ENCODE assay signal across 1 cellular context in the genomic region with DNA sequence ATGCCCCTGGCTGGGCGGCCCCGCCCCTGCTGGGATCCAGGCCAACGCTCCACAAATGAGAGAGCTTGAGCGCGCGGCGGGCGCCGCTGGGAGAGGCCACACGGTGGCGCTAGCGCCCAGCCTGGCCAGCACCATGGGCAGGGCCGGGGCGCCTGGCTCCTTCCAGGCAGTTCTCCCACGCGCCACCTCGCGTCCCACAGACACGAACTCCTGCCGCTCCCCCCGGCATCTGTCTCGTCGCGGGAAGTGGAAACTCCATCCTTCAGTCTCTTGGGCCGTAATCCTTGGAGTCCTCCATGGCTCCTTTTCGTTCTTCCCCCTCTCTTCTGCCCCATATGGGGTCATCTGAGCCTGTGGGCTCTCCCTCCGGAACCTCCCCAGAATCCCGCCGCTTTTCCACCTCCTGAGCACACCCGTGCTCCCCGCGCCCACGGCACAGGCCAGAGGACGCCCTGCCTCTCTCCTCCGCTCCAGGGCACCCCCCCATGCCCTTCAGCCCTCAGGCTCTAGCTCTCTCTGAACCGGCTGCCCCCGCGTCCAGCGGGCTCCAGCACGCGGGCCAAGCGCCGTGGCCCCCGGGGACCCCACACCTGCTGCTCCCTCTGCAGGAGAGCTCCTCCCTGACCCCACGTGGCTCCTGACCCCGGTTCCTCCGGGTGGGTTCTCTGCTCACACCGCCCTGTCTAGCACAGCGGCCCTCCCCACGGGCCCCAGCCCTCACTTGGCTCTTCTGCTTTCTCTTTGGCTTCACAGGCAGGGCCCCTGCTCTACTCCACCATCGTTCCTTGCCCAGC.
TF ChIP-seq lines count a peak whose summit lies in the region.

No MANE protein-coding gene starts in this region.

TF ChIP-seq in HEK293, 187 proteins besides CTCF, POLR2A, EP300 and RAD21 (continued from another document):
- TF ChIP-seq, protein P1, sequence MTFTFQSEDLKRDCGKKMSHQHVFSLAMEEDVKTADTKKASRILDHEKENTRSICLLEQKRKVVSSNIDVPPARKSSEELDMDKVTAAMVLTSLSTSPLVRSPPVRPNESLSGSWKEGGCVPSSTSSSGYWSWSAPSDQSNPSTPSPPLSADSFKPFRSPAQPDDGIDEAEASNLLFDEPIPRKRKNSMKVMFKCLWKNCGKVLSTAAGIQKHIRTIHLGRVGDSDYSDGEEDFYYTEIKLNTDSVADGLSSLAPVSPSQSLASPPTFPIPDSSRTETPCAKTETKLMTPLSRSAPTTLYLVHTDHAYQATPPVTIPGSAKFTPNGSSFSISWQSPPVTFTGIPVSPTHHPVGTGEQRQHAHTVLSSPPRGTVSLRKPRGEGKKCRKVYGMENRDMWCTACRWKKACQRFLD (tag by site-specific recombination; IDR thresholded peaks at IDR 0.05): no peak
- TF ChIP-seq, protein P2, sequence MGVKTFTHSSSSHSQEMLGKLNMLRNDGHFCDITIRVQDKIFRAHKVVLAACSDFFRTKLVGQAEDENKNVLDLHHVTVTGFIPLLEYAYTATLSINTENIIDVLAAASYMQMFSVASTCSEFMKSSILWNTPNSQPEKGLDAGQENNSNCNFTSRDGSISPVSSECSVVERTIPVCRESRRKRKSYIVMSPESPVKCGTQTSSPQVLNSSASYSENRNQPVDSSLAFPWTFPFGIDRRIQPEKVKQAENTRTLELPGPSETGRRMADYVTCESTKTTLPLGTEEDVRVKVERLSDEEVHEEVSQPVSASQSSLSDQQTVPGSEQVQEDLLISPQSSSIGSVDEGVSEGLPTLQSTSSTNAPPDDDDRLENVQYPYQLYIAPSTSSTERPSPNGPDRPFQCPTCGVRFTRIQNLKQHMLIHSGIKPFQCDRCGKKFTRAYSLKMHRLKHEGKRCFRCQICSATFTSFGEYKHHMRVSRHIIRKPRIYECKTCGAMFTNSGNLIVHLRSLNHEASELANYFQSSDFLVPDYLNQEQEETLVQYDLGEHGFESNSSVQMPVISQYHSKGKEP (tag by site-specific recombination; IDR thresholded peaks at IDR 0.05): no peak
- no peak for TF ChIP-seq ZNF837 (tag by site-specific recombination; IDR thresholded peaks at IDR 0.05)
- TF ChIP-seq, protein P3, sequence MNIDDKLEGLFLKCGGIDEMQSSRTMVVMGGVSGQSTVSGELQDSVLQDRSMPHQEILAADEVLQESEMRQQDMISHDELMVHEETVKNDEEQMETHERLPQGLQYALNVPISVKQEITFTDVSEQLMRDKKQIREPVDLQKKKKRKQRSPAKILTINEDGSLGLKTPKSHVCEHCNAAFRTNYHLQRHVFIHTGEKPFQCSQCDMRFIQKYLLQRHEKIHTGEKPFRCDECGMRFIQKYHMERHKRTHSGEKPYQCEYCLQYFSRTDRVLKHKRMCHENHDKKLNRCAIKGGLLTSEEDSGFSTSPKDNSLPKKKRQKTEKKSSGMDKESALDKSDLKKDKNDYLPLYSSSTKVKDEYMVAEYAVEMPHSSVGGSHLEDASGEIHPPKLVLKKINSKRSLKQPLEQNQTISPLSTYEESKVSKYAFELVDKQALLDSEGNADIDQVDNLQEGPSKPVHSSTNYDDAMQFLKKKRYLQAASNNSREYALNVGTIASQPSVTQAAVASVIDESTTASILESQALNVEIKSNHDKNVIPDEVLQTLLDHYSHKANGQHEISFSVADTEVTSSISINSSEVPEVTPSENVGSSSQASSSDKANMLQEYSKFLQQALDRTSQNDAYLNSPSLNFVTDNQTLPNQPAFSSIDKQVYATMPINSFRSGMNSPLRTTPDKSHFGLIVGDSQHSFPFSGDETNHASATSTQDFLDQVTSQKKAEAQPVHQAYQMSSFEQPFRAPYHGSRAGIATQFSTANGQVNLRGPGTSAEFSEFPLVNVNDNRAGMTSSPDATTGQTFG (tag by site-specific recombination; IDR thresholded peaks at IDR 0.05; ENCODE audit: borderline replicate concordance): no peak
- TF ChIP-seq YY1 (tag by site-specific recombination; IDR thresholded peaks at IDR 0.05): no peak
- no peak for TF ChIP-seq ZNF776 (tag by site-specific recombination; IDR thresholded peaks at IDR 0.05; ENCODE audit: borderline replicate concordance)
- no peak for TF ChIP-seq MEIS1 (CRISPR knock-in tag; IDR thresholded peaks at IDR 0.05; ENCODE audit: borderline replicate concordance)
- TF ChIP-seq, protein P4, sequence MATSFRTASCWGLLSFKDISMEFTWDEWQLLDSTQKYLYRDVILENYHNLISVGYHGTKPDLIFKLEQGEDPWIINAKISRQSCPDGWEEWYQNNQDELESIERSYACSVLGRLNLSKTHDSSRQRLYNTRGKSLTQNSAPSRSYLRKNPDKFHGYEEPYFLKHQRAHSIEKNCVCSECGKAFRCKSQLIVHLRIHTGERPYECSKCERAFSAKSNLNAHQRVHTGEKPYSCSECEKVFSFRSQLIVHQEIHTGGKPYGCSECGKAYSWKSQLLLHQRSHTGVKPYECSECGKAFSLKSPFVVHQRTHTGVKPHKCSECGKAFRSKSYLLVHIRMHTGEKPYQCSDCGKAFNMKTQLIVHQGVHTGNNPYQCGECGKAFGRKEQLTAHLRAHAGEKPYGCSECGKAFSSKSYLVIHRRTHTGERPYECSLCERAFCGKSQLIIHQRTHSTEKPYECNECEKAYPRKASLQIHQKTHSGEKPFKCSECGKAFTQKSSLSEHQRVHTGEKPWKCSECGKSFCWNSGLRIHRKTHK (tag by site-specific recombination; IDR thresholded peaks at IDR 0.05): no peak
- peak; percentile 71 for TF ChIP-seq EGR2 (tag by site-specific recombination; IDR thresholded peaks at IDR 0.05; ENCODE audit: low read depth)
- no peak for TF ChIP-seq ZNF658 (tag by site-specific recombination; IDR thresholded peaks at IDR 0.05)
- TF ChIP-seq, protein P5, sequence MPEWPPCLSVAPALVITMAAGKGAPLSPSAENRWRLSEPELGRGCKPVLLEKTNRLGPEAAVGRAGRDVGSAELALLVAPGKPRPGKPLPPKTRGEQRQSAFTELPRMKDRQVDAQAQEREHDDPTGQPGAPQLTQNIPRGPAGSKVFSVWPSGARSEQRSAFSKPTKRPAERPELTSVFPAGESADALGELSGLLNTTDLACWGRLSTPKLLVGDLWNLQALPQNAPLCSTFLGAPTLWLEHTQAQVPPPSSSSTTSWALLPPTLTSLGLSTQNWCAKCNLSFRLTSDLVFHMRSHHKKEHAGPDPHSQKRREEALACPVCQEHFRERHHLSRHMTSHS (tag by site-specific recombination; IDR thresholded peaks at IDR 0.05): no peak
- TF ChIP-seq ZNF560 (tag by site-specific recombination; IDR thresholded peaks at IDR 0.05; ENCODE audit: borderline replicate concordance): no peak
- TF ChIP-seq, protein P6, sequence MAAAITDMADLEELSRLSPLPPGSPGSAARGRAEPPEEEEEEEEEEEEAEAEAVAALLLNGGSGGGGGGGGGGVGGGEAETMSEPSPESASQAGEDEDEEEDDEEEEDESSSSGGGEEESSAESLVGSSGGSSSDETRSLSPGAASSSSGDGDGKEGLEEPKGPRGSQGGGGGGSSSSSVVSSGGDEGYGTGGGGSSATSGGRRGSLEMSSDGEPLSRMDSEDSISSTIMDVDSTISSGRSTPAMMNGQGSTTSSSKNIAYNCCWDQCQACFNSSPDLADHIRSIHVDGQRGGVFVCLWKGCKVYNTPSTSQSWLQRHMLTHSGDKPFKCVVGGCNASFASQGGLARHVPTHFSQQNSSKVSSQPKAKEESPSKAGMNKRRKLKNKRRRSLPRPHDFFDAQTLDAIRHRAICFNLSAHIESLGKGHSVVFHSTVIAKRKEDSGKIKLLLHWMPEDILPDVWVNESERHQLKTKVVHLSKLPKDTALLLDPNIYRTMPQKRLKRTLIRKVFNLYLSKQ (tag by site-specific recombination; IDR thresholded peaks at IDR 0.05; ENCODE audit: borderline replicate concordance): no peak
- TF ChIP-seq ZNF677 (tag by site-specific recombination; IDR thresholded peaks at IDR 0.05): no peak
- TF ChIP-seq REPIN1 (tag by site-specific recombination; IDR thresholded peaks at IDR 0.05; ENCODE audit: low read depth): no peak
- TF ChIP-seq, protein P7, sequence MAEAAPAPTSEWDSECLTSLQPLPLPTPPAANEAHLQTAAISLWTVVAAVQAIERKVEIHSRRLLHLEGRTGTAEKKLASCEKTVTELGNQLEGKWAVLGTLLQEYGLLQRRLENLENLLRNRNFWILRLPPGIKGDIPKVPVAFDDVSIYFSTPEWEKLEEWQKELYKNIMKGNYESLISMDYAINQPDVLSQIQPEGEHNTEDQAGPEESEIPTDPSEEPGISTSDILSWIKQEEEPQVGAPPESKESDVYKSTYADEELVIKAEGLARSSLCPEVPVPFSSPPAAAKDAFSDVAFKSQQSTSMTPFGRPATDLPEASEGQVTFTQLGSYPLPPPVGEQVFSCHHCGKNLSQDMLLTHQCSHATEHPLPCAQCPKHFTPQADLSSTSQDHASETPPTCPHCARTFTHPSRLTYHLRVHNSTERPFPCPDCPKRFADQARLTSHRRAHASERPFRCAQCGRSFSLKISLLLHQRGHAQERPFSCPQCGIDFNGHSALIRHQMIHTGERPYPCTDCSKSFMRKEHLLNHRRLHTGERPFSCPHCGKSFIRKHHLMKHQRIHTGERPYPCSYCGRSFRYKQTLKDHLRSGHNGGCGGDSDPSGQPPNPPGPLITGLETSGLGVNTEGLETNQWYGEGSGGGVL (tag by site-specific recombination; IDR thresholded peaks at IDR 0.05): peak; percentile 80
- TF ChIP-seq ZBTB21 (tag by site-specific recombination; IDR thresholded peaks at IDR 0.05): no peak
- TF ChIP-seq ZNF830 (tag by site-specific recombination; IDR thresholded peaks at IDR 0.05; ENCODE audit: low read depth): no peak
- no peak for TF ChIP-seq ZNF266 (tag by site-specific recombination; IDR thresholded peaks at IDR 0.05; ENCODE audit: low read depth)
- TF ChIP-seq ZNF202 (tag by site-specific recombination; IDR thresholded peaks at IDR 0.05; ENCODE audit: borderline replicate concordance): no peak
- TF ChIP-seq ZNF433 (tag by site-specific recombination; IDR thresholded peaks at IDR 0.05; ENCODE audit: low read depth): no peak
- TF ChIP-seq MYNN (tag by site-specific recombination; IDR thresholded peaks at IDR 0.05; ENCODE audit: borderline replicate concordance): no peak
- no peak for TF ChIP-seq TRIM28 (IDR thresholded peaks at IDR 0.05; ENCODE audit: borderline replicate concordance, low read length)
- TF ChIP-seq, protein P8, sequence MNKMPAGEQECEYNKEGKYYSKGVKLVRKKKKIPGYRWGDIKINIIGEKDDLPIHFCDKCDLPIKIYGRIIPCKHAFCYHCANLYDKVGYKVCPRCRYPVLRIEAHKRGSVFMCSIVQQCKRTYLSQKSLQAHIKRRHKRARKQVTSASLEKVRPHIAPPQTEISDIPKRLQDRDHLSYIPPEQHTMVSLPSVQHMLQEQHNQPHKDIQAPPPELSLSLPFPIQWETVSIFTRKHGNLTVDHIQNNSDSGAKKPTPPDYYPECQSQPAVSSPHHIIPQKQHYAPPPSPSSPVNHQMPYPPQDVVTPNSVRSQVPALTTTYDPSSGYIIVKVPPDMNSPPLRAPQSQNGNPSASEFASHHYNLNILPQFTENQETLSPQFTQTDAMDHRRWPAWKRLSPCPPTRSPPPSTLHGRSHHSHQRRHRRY (tag by site-specific recombination; IDR thresholded peaks at IDR 0.05): no peak
- no peak for TF ChIP-seq GLI2 (tag by site-specific recombination; IDR thresholded peaks at IDR 0.05; ENCODE audit: borderline replicate concordance, low read depth)
